Comparison of ENCODE assay signal across 8 cellular contexts in genomic region chr12:100573499-100574261, GRCh38. TPM values are rescaled to one million over a fixed set of nuclear protein-coding genes. Genes with fewer than 3 reads are reported as not detected.
A peak's percentile ranks its signal among the peaks of the same experiment; 100 is the strongest.
DNase-seq lines count a peak whose midpoint lies in the region; ATAC-seq and TF ChIP-seq lines count a peak whose summit lies in the region.

GAS2L3 (plus strand) TSS chr12:100573684; CDS start chr12:100594905, 21,221 bp downstream.

- no peaks in the 10 kb centered on the region for H3K9me3 ChIP-seq in T-helper 17 cell (ENCODE audit: control insufficient read depth, low read length, poor library complexity, severe bottlenecking)

- H3K36me3 Mint-ChIP-seq in T-helper 17 cell (ENCODE audit: low read depth) = peaks cover 2% of the 10 kb centered on the region
- peaks cover 11% of the 10 kb centered on the region for H3K36me3 Mint-ChIP-seq in brain

- H3K27ac Mint-ChIP-seq in T-helper 17 cell (no peak within 1 kb of the TSS), brain (peak within 1 kb of the TSS; percentile 63 to 87 (median 76))

- H3K9me3 Mint-ChIP-seq in brain = peaks cover 0 to 3% (median 0%) of the 10 kb centered on the region in 5 experiments

- in situ Hi-C loops in GM13976 (cut with MboI; ENCODE audit: low sequenced_read_pairs, unreplicated experiment) = loop anchor here (25.0 kb wide), 1 partner anchor 336 kb away; no protein-coding TSS in a partner anchor

- H3K4me3 Mint-ChIP-seq in T-helper 17 cell (peak within 1 kb of the TSS; percentile 95), brain (peak within 1 kb of the TSS; percentile 92 to 98 (median 97))

- peak; percentile 92 for DNase-seq in GM13976 (ENCODE audit: low spot score)
- DNase-seq in NCI-H128 (lab: John Stamatoyannopoulos, UW; ENCODE audit: unreplicated experiment) = peak; percentile 66
- DNase-seq in T-helper 17 cell = peak; percentile 30 to 44 (median 40)
- peak; percentile 75 for DNase-seq in iPS DF 19.7 (ENCODE audit: low read depth, low spot score)
- DNase-seq in retina = peak; percentile 99
- DNase-seq in NCI-H1694 (lab: John Stamatoyannopoulos, UW) = no peak

- peaks cover 33% of the 10 kb centered on the region for H3K27me3 Mint-ChIP-seq in T-helper 17 cell
- H3K27me3 Mint-ChIP-seq in brain = peaks cover 21% of the 10 kb centered on the region

- H3K4me1 Mint-ChIP-seq in T-helper 17 cell = peaks cover 11% of the 10 kb centered on the region
- peaks cover 31% of the 10 kb centered on the region for H3K4me1 Mint-ChIP-seq in brain

- no peak for TF ChIP-seq CTCF in GM13976 (IDR thresholded peaks at IDR 0.05; ENCODE audit: borderline replicate concordance, control extremely low read depth, extremely low read depth, insufficient read depth, missing control alignments)
- TF ChIP-seq CTCF in brain (conservative IDR thresholded peaks at IDR 0.05) = no peak

- ATAC-seq in HG02623 (IDR thresholded peaks at IDR 0.05; ENCODE audit: unreplicated experiment) = peak; percentile 98
- ATAC-seq in T-helper 17 cell = peak; percentile 91

RNA-seq across cellular contexts. Expression of gene GAS2L3, which starts in this region (rescaled TPM):
- total RNA-seq in T-helper 17 cell = under 1 TPM; 0.44 to 0.47 TPM
- polyA plus RNA-seq in brain (ENCODE audit: insufficient read depth, low read depth, low replicate concordance) = 9.9 TPM

Comparison
In these comparisons a context has a peak if more than half of its experiments do, and no peak if none do; other contexts are left out.
1. Peak in DNase-seq and ATAC-seq in T-helper 17 cell; RNA of the gene not detected or under 1 TPM.